Comparison of ENCODE assay signal across 8 cellular contexts in the genomic region with DNA sequence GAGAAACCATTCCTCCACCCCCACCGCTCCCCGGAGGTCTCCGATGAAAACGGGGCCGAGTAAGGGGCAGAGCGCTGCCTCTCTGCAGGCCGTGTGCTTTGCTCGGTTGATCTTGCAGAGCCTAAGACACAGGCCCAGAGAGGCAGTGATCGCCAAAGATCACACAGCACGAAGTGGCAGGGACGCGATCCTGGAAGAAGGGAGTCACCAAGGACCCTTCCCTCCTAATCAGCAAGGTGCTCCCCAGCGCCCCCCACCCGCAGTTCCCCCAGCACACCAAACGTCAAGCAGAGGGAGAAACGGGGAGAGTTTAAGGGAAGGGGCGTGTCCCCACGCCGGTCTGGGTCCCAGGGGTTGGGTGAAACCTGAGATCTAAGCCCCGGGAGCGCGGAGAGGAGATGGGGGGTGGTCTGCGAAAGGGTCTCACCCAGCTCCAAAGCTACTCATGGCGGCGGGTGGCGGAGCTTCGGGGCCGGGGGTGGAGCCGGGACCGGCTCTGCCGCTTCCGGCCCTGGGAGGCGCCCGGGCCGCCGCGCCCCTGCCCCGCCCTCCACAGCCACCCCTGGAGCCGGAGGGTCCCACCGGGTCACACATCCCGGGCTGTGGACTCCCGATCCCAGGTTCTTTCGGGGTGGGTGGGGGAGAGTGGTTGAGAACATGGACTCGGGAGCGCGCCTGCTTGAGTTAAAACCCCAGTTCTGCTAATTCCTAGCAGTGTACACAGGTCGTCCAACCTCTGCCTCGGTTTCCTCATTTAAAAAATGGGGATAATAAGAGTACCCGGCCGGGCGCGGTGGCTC. TPM values are rescaled to one million over a fixed set of nuclear protein-coding genes. Genes with fewer than 3 reads are reported as not detected.
DNase-seq lines count a peak whose midpoint lies in the region; ATAC-seq, FAIRE-seq and TF ChIP-seq lines count a peak whose summit lies in the region.

A gene with protein sequence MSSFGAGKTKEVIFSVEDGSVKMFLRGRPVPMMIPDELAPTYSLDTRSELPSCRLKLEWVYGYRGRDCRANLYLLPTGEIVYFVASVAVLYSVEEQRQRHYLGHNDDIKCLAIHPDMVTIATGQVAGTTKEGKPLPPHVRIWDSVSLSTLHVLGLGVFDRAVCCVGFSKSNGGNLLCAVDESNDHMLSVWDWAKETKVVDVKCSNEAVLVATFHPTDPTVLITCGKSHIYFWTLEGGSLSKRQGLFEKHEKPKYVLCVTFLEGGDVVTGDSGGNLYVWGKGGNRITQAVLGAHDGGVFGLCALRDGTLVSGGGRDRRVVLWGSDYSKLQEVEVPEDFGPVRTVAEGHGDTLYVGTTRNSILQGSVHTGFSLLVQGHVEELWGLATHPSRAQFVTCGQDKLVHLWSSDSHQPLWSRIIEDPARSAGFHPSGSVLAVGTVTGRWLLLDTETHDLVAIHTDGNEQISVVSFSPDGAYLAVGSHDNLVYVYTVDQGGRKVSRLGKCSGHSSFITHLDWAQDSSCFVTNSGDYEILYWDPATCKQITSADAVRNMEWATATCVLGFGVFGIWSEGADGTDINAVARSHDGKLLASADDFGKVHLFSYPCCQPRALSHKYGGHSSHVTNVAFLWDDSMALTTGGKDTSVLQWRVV (minus strand): TSS at position 468 of the 800 bp plus-strand sequence. CDS start 21 bp downstream, at position 447.

- peak within 1 kb of the TSS; percentile 71 for H3K9ac ChIP-seq in HepG2 (ENCODE audit: insufficient read depth, low read depth, low read length)

- CTCF ChIA-PET in WTC11 (lab: Charles Lee) = interaction anchor here (0.6 to 5.4 kb wide), 12 partner anchors 23 to 212 kb away, joined by 3 to 51 read pairs (median 8); a partner anchor contains a TSS
- CTCF ChIA-PET in HepG2 (lab: Yijun Ruan, JAX; ENCODE audit: low intra/inter-chr PET ratio, low total read pairs) = no interaction called here

- H4K20me1 ChIP-seq in HepG2 (ENCODE audit: insufficient read depth, low read length) = no peaks in the 10 kb centered on the region

- TF ChIP-seq CTCF in WTC11 (IDR thresholded peaks at IDR 0.05) (no peak), choroid plexus epithelial cell (conservative IDR thresholded peaks at IDR 0.05; ENCODE audit: low read depth, low read length) (peak; percentile 42), HepG2 (CRISPR knock-in tag; IDR thresholded peaks at IDR 0.05) (peak; percentile 68)

- H2AFZ ChIP-seq in HepG2 (ENCODE audit: low read length) = no peak within 1 kb of the TSS

- peak within 1 kb of the TSS; percentile 59 for H3K27ac ChIP-seq in HepG2 (ENCODE audit: extremely low read length, insufficient read depth, low read length)

- no peak for TF ChIP-seq RAD21 in HepG2 (CRISPR knock-in tag; IDR thresholded peaks at IDR 0.05)

- H3K79me2 ChIP-seq in HepG2 (ENCODE audit: insufficient read depth, low read length) = no peaks in the 10 kb centered on the region

- peaks cover 60% of the 10 kb centered on the region for H3K4me1 ChIP-seq in HepG2 (ENCODE audit: insufficient read depth, low read length)

- intact Hi-C loops in HepG2 (cut with micrococcal nuclease; ENCODE audit: unreplicated experiment) = no loop called here

- H3K4me2 ChIP-seq in HepG2 (ENCODE audit: low read depth, low read length) = peak within 1 kb of the TSS; percentile 85

- no peak for TF ChIP-seq EP300 in HepG2 (IDR thresholded peaks at IDR 0.05; ENCODE audit: low read depth in 2 of 2, low read length in 2 of 2)
- no peak for TF ChIP-seq EP300 in HepG2 (CRISPR knock-in tag; IDR thresholded peaks at IDR 0.05; ENCODE audit: borderline replicate concordance)

- TF ChIP-seq POLR2A in HepG2 (IDR thresholded peaks at IDR 0.05; ENCODE audit: insufficient read depth in 1 of 2, low read depth in 2 of 2, low read length in 2 of 2) = peak in 1 of 2 experiments; percentile 48; a peak in 1 of 4 replicates

- H3K27me3 Mint-ChIP-seq in WTC11 (ENCODE audit: low read depth) = peaks cover 5% of the 10 kb centered on the region

- 6% methylated on average over 29 of the region's 52 CpGs for whole genome bisulfite sequencing in HepG2 (ENCODE audit: low lambda C conversion rate)

- in situ Hi-C loops in HepG2 (cut with HindIII; ENCODE audit: extremely low pct_ligation_motif_present, low pct_unique_long_range_greater_than_20kb) = no loop called here

- no peaks in the 10 kb centered on the region; the same call in 1 of the 2 replicates for H3K36me3 Mint-ChIP-seq in WTC11

- H3K27ac Mint-ChIP-seq in WTC11 = peak within 1 kb of the TSS; percentile 90

- H3K9me3 Mint-ChIP-seq in WTC11 = no peaks in the 10 kb centered on the region

- H3K9me3 ChIP-seq in HepG2 (ENCODE audit: low read length) = no peaks in the 10 kb centered on the region

- peaks cover 34% of the 10 kb centered on the region for H3K4me1 Mint-ChIP-seq in WTC11

- H3K27me3 ChIP-seq in HepG2 (ENCODE audit: control insufficient read depth in 1 of 2, insufficient read depth in 2 of 2, low read length in 2 of 2) = peaks cover 0 to 2% of the 10 kb centered on the region in 2 experiments; a peak in 1 of 5 replicates

- POLR2A ChIA-PET in WTC11 (lab: Charles Lee) = interaction anchor here (0.5 to 1.5 kb wide), 5 partner anchors 23 to 130 kb away, joined by 3 to 8 read pairs (median 3); a partner anchor contains a TSS
- POLR2A ChIA-PET in HepG2 (lab: Yijun Ruan, JAX) = interaction anchor here (0.6 to 5.9 kb wide), 12 partner anchors 8 to 131 kb away, joined by 3 to 56 read pairs (median 4); a partner anchor contains a TSS

- H3K36me3 ChIP-seq in HepG2 (replicated peaks in 1 of 2; ENCODE audit: control insufficient read depth in 1 of 2, insufficient read depth in 2 of 2, low read length in 2 of 2) = no peaks in the 10 kb centered on the region

- ATAC-seq in WTC11 (peak; percentile 44), HepG2 (peak; percentile 18), HG02642 (IDR thresholded peaks at IDR 0.05; ENCODE audit: poor library complexity, unreplicated experiment) (no peak)

- peak within 1 kb of the TSS; percentile 82 for H3K4me3 ChIP-seq in choroid plexus epithelial cell (ENCODE audit: low read depth, low read length)
- peak within 1 kb of the TSS; percentile 82 to 85 (median 82) for H3K4me3 ChIP-seq in HepG2 (replicated peaks in 1 of 3; ENCODE audit: insufficient read depth in 1 of 3, low read depth in 2 of 3, low read length in 3 of 3)

- peak within 1 kb of the TSS; percentile 76 for H3K4me3 Mint-ChIP-seq in WTC11

- no TSS peak for BruUV-seq in HepG2 (replicated peaks; lab: Mats Ljungman, UMichigan)

- peak; percentile 66 for DNase-seq in Daoy (ENCODE audit: low read depth)
- DNase-seq in Kasumi-1 (lab: John Stamatoyannopoulos, UW) = peak; percentile 41 to 45
- peak; percentile 90 for DNase-seq in WTC11 (ENCODE audit: low spot score)
- DNase-seq in choroid plexus epithelial cell (ENCODE audit: low read depth) = peak; percentile 17
- DNase-seq in HepG2 (ENCODE audit: low spot score) = peak; percentile 24
- DNase-seq in stimulated activated CD8-positive, alpha-beta memory T cell treated with anti-CD3 and anti-CD28 coated beads, Interleukin-12 subunit alpha, Interleukin-12 subunit beta, amount 100 ng/mL, for 4 hours (ENCODE audit: low read depth) = peak; percentile 37
- no peak for DNase-seq in A172 (ENCODE audit: low spot score)

- FAIRE-seq in HepG2 (lab: Jason Lieb, UNC) = no peak

TF ChIP-seq in HepG2, 621 proteins besides CTCF, POLR2A, EP300 and RAD21 (continues in another document):
- TF ChIP-seq FLYWCH1 (CRISPR knock-in tag; IDR thresholded peaks at IDR 0.05) (no peak), TBP (CRISPR knock-in tag; IDR thresholded peaks at IDR 0.05) (no peak)

RNA-seq across cellular contexts. Expression of the gene that starts here (rescaled TPM):
- total RNA-seq in Daoy (2014; rRNA removed; shearing (Covaris generic)) = 13.0 and 14.2 TPM in 2 replicates
- total RNA-seq in WTC11 (2021) = 51.5 to 63.3 TPM (median 62.5 TPM) in 3 replicates
- 7.3 and 7.6 TPM in 2 replicates for total RNA-seq in HepG2 (2016; rRNA removed; fragmentation: Illumina TruSeq; extraction: Trizol)
- 1.6 and 3.5 TPM in 2 replicates for total RNA-seq in HepG2 (2016; cell fraction: cytosol; rRNA removed; fragmentation: Illumina TruSeq; extraction: Trizol; ENCODE audit: low read depth)
- total RNA-seq in HepG2 (2016; cell fraction: insoluble cytoplasmic fraction; rRNA removed; fragmentation: Illumina TruSeq; extraction: Trizol) = 4.2 and 9.1 TPM in 2 replicates
- total RNA-seq in HepG2 (2016; cell fraction: membrane; rRNA removed; fragmentation: Illumina TruSeq; extraction: Trizol) = 2.2 and 3.2 TPM in 2 replicates
- 8.8 and 13.4 TPM in 2 replicates for total RNA-seq in HepG2 (2016; cell fraction: nucleus; rRNA removed; fragmentation: Illumina TruSeq; extraction: Trizol)
- 12.9 and 16.6 TPM in 2 replicates for polyA plus RNA-seq in HepG2 (2011; rRNA removed)
- polyA plus RNA-seq in HepG2 (2011; cell fraction: cytosol; rRNA removed) = 7.9 and 8.5 TPM in 2 replicates
- 74.5 and 101 TPM in 2 replicates for polyA plus RNA-seq in HepG2 (2011; cell fraction: nucleus; rRNA removed)
- 10.9 and 17.5 TPM in 2 replicates for polyA plus RNA-seq in HepG2 (2012)
- 0.88 and 1.0 TPM in 2 replicates for polyA plus RNA-seq in HepG2 (2016; cell fraction: cytosol; fragmentation: Illumina TruSeq; extraction: Trizol; ENCODE audit: low read depth)
- polyA plus RNA-seq in HepG2 (2016; cell fraction: insoluble cytoplasmic fraction; fragmentation: Illumina TruSeq; extraction: Trizol; ENCODE audit: low read depth) = 3.1 and 4.1 TPM in 2 replicates
- polyA plus RNA-seq in HepG2 (2016; cell fraction: membrane; fragmentation: Illumina TruSeq; extraction: Trizol; ENCODE audit: low read depth) = 1.2 and 3.4 TPM in 2 replicates
- polyA plus RNA-seq in HepG2 (2016; cell fraction: nucleus; fragmentation: Illumina TruSeq; extraction: Trizol; ENCODE audit: insufficient read depth, low read depth) = 25.5 and 27.6 TPM in 2 replicates
- polyA minus RNA-seq in HepG2 (2011; rRNA and poly(A)+ RNA removed; ENCODE audit: low replicate concordance) = 40.9 and 76.3 TPM in 2 replicates
- 13.7 and 15.5 TPM in 2 replicates for polyA minus RNA-seq in HepG2 (2011; cell fraction: cytosol; rRNA and poly(A)+ RNA removed)
- 15.0 and 16.1 TPM in 2 replicates for polyA minus RNA-seq in HepG2 (2011; cell fraction: nucleus; rRNA and poly(A)+ RNA removed)
- total RNA-seq in A172 (2014; rRNA removed; shearing (Covaris generic)) = 4.2 and 4.4 TPM in 2 replicates
